Comparison of ENCODE assay signal across 8 cellular contexts in the genomic region with DNA sequence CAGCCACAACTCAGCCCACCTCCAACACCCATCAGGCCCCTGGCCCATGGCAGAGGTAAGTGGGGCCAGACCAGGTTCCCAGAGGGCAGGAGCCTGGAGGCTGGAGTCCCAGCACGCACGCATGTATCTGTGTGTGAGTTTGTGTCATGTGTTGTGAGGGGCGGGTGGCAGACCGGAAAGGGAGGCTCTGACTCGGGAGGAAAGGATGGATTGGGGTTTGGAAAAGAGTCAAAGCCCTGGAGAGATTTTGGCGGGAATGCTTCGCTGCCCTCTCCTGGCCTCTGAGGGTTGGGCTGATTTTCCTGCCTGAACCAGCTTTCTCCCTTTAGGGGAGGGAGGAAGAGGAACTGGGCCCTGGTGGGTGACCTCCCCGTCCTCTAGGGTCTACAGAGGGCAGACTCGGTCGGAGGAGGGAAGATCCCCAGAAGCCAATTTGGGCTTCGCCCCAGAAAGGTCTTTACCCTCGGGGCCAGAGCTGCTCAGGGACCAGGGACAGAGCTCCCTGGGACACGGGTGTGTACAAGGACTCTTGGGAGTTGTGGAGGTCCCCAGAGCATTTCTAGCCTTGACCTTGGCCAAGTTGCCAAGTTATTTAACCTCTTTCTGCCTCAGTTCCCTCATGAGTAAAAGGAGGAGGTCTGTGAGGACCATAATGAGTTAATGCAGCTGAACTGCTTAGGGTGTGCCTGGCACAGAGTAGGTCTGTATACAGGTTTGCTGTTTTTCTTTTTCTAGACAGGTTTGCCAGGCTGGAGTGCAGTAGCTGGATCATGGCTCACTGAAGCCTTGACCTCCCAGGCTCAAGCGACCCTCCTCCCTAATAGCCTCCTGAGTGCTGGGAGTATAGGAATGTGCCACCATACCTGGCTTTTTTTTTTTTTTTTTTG. TPM values are rescaled to one million over a fixed set of nuclear protein-coding genes. Genes with fewer than 3 reads are reported as not detected.
DNase-seq lines count a peak whose midpoint lies in the region; ATAC-seq, FAIRE-seq and TF ChIP-seq lines count a peak whose summit lies in the region.

No MANE protein-coding gene starts in this region.

- intact Hi-C loops in heart right ventricle (cut with DNase I) = no loop called here

- no peak overlapping the region for H3K27ac Mint-ChIP-seq in stimulated activated naive CD8-positive, alpha-beta T cell treated with anti-CD3 and anti-CD28 coated beads, Interleukin-15, amount 100 ng/mL, for 72 hours

- H3K27ac ChIP-seq in heart right ventricle = peak overlapping the region in 6 of 10 donors; percentile 9 to 61 (median 38)

- H3K4me1 ChIP-seq in heart right ventricle = peaks cover 25 to 46% (median 38%) of the 10 kb centered on the region in 9 donors

- peak; percentile 90 for DNase-seq in COLO829 (ENCODE audit: low spot score)
- DNase-seq in HTR-8/SVneo (ENCODE audit: insufficient read length, low spot score) = peak; percentile 96
- peak in 1 of 2 donors; percentile 64 for DNase-seq in heart right ventricle
- no peak for DNase-seq in stimulated activated naive CD8-positive, alpha-beta T cell treated with anti-CD3 and anti-CD28 coated beads, Interleukin-15, amount 100 ng/mL, for 72 hours
- DNase-seq in RPMI8226 = no peak
- no peak for DNase-seq in stimulated activated CD4-positive, alpha-beta T cell treated with anti-CD3 and anti-CD28 coated beads, Interleukin-15, amount 100 ng/mL, for 24 hours
- DNase-seq in stimulated activated CD8-positive, alpha-beta memory T cell treated with anti-CD3 and anti-CD28 coated beads, Interleukin-4, amount 100 ng/mL, for 48 hours = no peak

- peaks cover 32% of the 10 kb centered on the region for H3K4me1 Mint-ChIP-seq in stimulated activated naive CD8-positive, alpha-beta T cell treated with anti-CD3 and anti-CD28 coated beads, Interleukin-15, amount 100 ng/mL, for 72 hours

- TF ChIP-seq CTCF in heart right ventricle (IDR thresholded peaks at IDR 0.05) = peak in 8 of 9 donors; percentile 7 to 62 (median 40)

- 19 to 26% methylated on average over 14 of the region's 14 CpGs for WGBS in heart right ventricle, 2 donors

- no peaks in the 10 kb centered on the region for H3K27me3 Mint-ChIP-seq in stimulated activated naive CD8-positive, alpha-beta T cell treated with anti-CD3 and anti-CD28 coated beads, Interleukin-15, amount 100 ng/mL, for 72 hours

- ATAC-seq in SK-N-SH treated with all-trans-retinoic acid at 6 μM for 48 hours = peak; percentile 35
- peak; percentile 11 to 73 (median 46) for ATAC-seq in heart right ventricle
- ATAC-seq in stimulated activated naive CD8-positive, alpha-beta T cell treated with anti-CD3 and anti-CD28 coated beads, Interleukin-15, amount 100 ng/mL, for 72 hours = peak; percentile 26

- FAIRE-seq in HTR-8/SVneo (lab: Jason Lieb, UNC) = peak; percentile 65

- H3K9me3 ChIP-seq in heart right ventricle = no peaks in the 10 kb centered on the region

- H3K4me3 Mint-ChIP-seq in stimulated activated naive CD8-positive, alpha-beta T cell treated with anti-CD3 and anti-CD28 coated beads, Interleukin-15, amount 100 ng/mL, for 72 hours = no peak overlapping the region

- no peaks in the 10 kb centered on the region for H3K9me3 Mint-ChIP-seq in stimulated activated naive CD8-positive, alpha-beta T cell treated with anti-CD3 and anti-CD28 coated beads, Interleukin-15, amount 100 ng/mL, for 72 hours

- H3K4me3 ChIP-seq in heart right ventricle = peak overlapping the region in 1 of 10 donors; percentile 6

- H3K27me3 ChIP-seq in heart right ventricle = no peaks in the 10 kb centered on the region

- H3K36me3 ChIP-seq in heart right ventricle = peaks cover 0 to under 1% (median 0%) of the 10 kb centered on the region in 9 donors

TF ChIP-seq in SK-N-SH treated with all-trans-retinoic acid at 6 μM for 48 hours, 23 proteins besides CTCF, POLR2A, EP300 and RAD21:
- no peak for TF ChIP-seq ESRRG (CRISPR knock-in tag; IDR thresholded peaks at IDR 0.05)
- 0 out of 2 replicates have a peak, but pooled peaks have one; percentile 27 for TF ChIP-seq ZNF70 (CRISPR knock-in tag; IDR thresholded peaks at IDR 0.05)
TF ChIP-seq in SK-N-SH treated with all-trans-retinoic acid at 6 μM for 48 hours: peak in this region for 1.

RNA-seq across cellular contexts. Expression of gene C11orf68, which starts 6.9 kb away (rescaled TPM):
- 10 to 100 TPM; 35.7 to 49.2 (median 40.9) TPM for total RNA-seq in heart right ventricle
- polyA plus RNA-seq in heart right ventricle = 10 to 100 TPM; 38.2 to 44.7 TPM

RNA-seq across cellular contexts. Expression of gene DRAP1, which starts 7.3 kb away (rescaled TPM):
- total RNA-seq in heart right ventricle = 100 to 1,000 TPM in 3 of 10 donors, 10 to 100 TPM in 7; 69.4 to 115 (median 93.8) TPM
- polyA plus RNA-seq in heart right ventricle = 100 to 1,000 TPM; 177 to 210 TPM

RNA-seq across cellular contexts. Expression of gene FOSL1, which starts 11.7 kb away (rescaled TPM):
- 1 to 10 TPM in 6 of 10 donors, under 1 TPM in 2, not detected in 2; 0.31 to 8.1 (median 2.6) TPM for total RNA-seq in heart right ventricle
- 10 to 100 TPM in 1 of 2 donors, 1 to 10 TPM in 1; 2.0 to 32.8 TPM for polyA plus RNA-seq in heart right ventricle

RNA-seq across cellular contexts. Expression of gene CCDC85B, which starts 21.5 kb away (rescaled TPM):
- total RNA-seq in heart right ventricle = 10 to 100 TPM; 22.1 to 48.9 (median 34.4) TPM
- polyA plus RNA-seq in heart right ventricle = 10 to 100 TPM; 66.3 to 69.4 TPM

RNA-seq across cellular contexts. Expression of gene FIBP, which starts 23.7 kb away (rescaled TPM):
- 10 to 100 TPM; 46.3 to 63.2 (median 49.9) TPM for total RNA-seq in heart right ventricle
- 10 to 100 TPM; 44.0 to 88.4 TPM for polyA plus RNA-seq in heart right ventricle

Comparison
In these comparisons a context has a peak if more than half of its experiments do, and no peak if none do; other contexts are left out.
1. DNase-seq: peak in COLO829 (single experiment) and HTR-8/SVneo (single experiment); none in stimulated activated naive CD8-positive, alpha-beta T cell treated with anti-CD3 and anti-CD28 coated beads, Interleukin-15, amount 100 ng/mL, for 72 hours (0 of 2), RPMI8226 (single experiment), stimulated activated CD4-positive, alpha-beta T cell treated with anti-CD3 and anti-CD28 coated beads, Interleukin-15, amount 100 ng/mL, for 24 hours (single experiment) and stimulated activated CD8-positive, alpha-beta memory T cell treated with anti-CD3 and anti-CD28 coated beads, Interleukin-4, amount 100 ng/mL, for 48 hours (single experiment).
2. Peak in every context shown above with its lines, with median percentiles within 50 percentile points of each other: ATAC-seq.